In genomic region chr12:116590561-116590960, GRCh38 we compare ENCODE assay signal across 16 cellular contexts. TPM values are rescaled to one million over a fixed set of nuclear protein-coding genes. Genes with fewer than 3 reads are reported as not detected.
DNase-seq lines count a peak whose midpoint lies in the region; TF ChIP-seq lines count a peak whose summit lies in the region.
"Had no signal": no experiment of that assay in that cellular context is flagged by ENCODE, and none has a peak within 500 bp of the region (broad histone marks: within the 10 kb centered on the region; RNA-seq: fewer than 3 reads in every experiment).

No MANE protein-coding gene starts in this region.

- no peaks in the 10 kb centered on the region for H3K79me2 ChIP-seq in mammary epithelial cell (ENCODE audit: insufficient read depth, low read length)

- no peaks in the 10 kb centered on the region for H3K9me3 ChIP-seq in mammary epithelial cell (replicated peaks; ENCODE audit: insufficient read depth, low read length)
- no peaks in the 10 kb centered on the region for H3K9me3 ChIP-seq in prostate gland
- H3K9me3 ChIP-seq: body of pancreas had no signal

- TF ChIP-seq CTCF in mammary epithelial cell (conservative IDR thresholded peaks at IDR 0.05 in 1 of 2, IDR thresholded peaks at IDR 0.05 in 1 of 2; ENCODE audit: extremely low read depth in 1 of 2, insufficient read depth in 1 of 2, low read depth in 1 of 2, low read length in 2 of 2) (peak in 1 of 2 donors; percentile 8), endothelial cell (IDR thresholded peaks at IDR 0.05; ENCODE audit: unreplicated experiment) (no peak), prostate gland (IDR thresholded peaks at IDR 0.05) (no peak)

- BruUV-seq in mammary epithelial cell (replicated peaks; lab: Mats Ljungman, UMichigan), result no TSS peak

- dilution Hi-C loops in mammary epithelial cell (cut with HindIII; ENCODE audit: low sequenced_read_pairs), result no loop called here

- CTCF ChIA-PET in mammary epithelial cell (lab: Charles Lee; ENCODE audit: low non-redundant PET), result no interaction called here

- in situ Hi-C loops in mammary epithelial cell (cut with MboI; ENCODE audit: low sequenced_read_pairs in 2 of 2), result no loop called here

- H4K20me1 ChIP-seq in mammary epithelial cell (ENCODE audit: insufficient read depth, low read length), result no peaks in the 10 kb centered on the region

- no peak overlapping the region for H3K9ac ChIP-seq in mammary epithelial cell (ENCODE audit: insufficient read depth, low read length)

- no peak for TF ChIP-seq POLR2A in prostate gland (IDR thresholded peaks at IDR 0.05)

- intact Hi-C loops in mammary epithelial cell (cut with micrococcal nuclease) (loop anchor here (10.0 kb wide), 1 partner anchor 136 kb away; no protein-coding TSS in a partner anchor), prostate gland (cut with DNase I) (no loop called here)

- no peak overlapping the region for H2AFZ ChIP-seq in mammary epithelial cell (ENCODE audit: low read depth, low read length)

- H3K4me1 Mint-ChIP-seq in endothelial cell (ENCODE audit: unreplicated experiment), result peaks cover 4% of the 10 kb centered on the region

- no peak overlapping the region for H3K27ac Mint-ChIP-seq in endothelial cell (ENCODE audit: unreplicated experiment)
- H3K27ac Mint-ChIP-seq: activated CD4-positive, alpha-beta memory T cell treated with anti-CD3 and anti-CD28 coated beads for 36 hours had no signal

- peak; percentile 68 for DNase-seq in A172 (ENCODE audit: low spot score)
- peak; percentile 38 for DNase-seq in ELR (ENCODE audit: low read depth)
- DNase-seq in NCI-H69 (lab: John Stamatoyannopoulos, UW), result peak; percentile 47
- peak; percentile 18 for DNase-seq in mammary epithelial cell
- no peak for DNase-seq in endothelial cell (ENCODE audit: low spot score)
- DNase-seq in T-helper 9 cell, result no peak
- no peak for DNase-seq in GM19240 (ENCODE audit: insufficient read length, low spot score)
- no peak for DNase-seq in prostate gland (ENCODE audit: low spot score)
- DNase-seq: activated CD4-positive, alpha-beta memory T cell treated with anti-CD3 and anti-CD28 coated beads for 36 hours; activated effector memory CD4-positive, alpha-beta T cell treated with Interleukin-2 at 50 U/mL for 16 hours; body of pancreas; effector memory CD4-positive, alpha-beta T cell; H7; NCI-H2029 treated with DMSO at 0.1 percent for 48 hours; T-helper 2 cell had no signal

- H3K27ac ChIP-seq in mammary epithelial cell (ENCODE audit: insufficient read depth, low read depth, low read length) (no peak overlapping the region), prostate gland (no peak overlapping the region)
- H3K27ac ChIP-seq: body of pancreas had no signal

- H3K36me3 ChIP-seq in mammary epithelial cell (ENCODE audit: insufficient read depth, low read length) (no peaks in the 10 kb centered on the region), prostate gland (no peaks in the 10 kb centered on the region)

- no peaks in the 10 kb centered on the region for H3K9me3 Mint-ChIP-seq in endothelial cell (ENCODE audit: unreplicated experiment)
- H3K9me3 Mint-ChIP-seq: activated CD4-positive, alpha-beta memory T cell treated with anti-CD3 and anti-CD28 coated beads for 36 hours had no signal

- 10% methylated on average over 1 of the region's 1 CpG for WGBS in mammary epithelial cell (ENCODE audit: low coverage, missing lambda C conversion rate)
- WGBS in prostate gland, result 33% methylated on average over 1 of the region's 1 CpG

- no peak overlapping the region for H3K4me3 ChIP-seq in mammary epithelial cell (replicated peaks in 1 of 3; ENCODE audit: insufficient read depth in 1 of 3, low read depth in 2 of 3, low read length in 3 of 3)
- H3K4me3 ChIP-seq in prostate gland, result no peak overlapping the region
- H3K4me3 ChIP-seq: body of pancreas had no signal

- H3K36me3 Mint-ChIP-seq in endothelial cell (ENCODE audit: low read depth, unreplicated experiment), result no peaks in the 10 kb centered on the region
- H3K36me3 Mint-ChIP-seq: activated CD4-positive, alpha-beta memory T cell treated with anti-CD3 and anti-CD28 coated beads for 36 hours had no signal

- H3K4me1 ChIP-seq in mammary epithelial cell (ENCODE audit: insufficient read depth, low read length) (no peaks in the 10 kb centered on the region), prostate gland (replicated peaks) (no peaks in the 10 kb centered on the region)

- H3K4me2 ChIP-seq in mammary epithelial cell (ENCODE audit: insufficient read depth, low read depth, low read length), result no peak overlapping the region

- H3K27me3 ChIP-seq in mammary epithelial cell (ENCODE audit: insufficient read depth, low read length) (no peaks in the 10 kb centered on the region), prostate gland (replicated peaks; ENCODE audit: insufficient read depth) (no peaks in the 10 kb centered on the region)
- H3K27me3 ChIP-seq: body of pancreas had no signal

- H3K27me3 Mint-ChIP-seq in endothelial cell (ENCODE audit: unreplicated experiment), result no peaks in the 10 kb centered on the region
- H3K27me3 Mint-ChIP-seq: activated CD4-positive, alpha-beta memory T cell treated with anti-CD3 and anti-CD28 coated beads for 36 hours had no signal

- no peak overlapping the region for H3K4me3 Mint-ChIP-seq in endothelial cell (ENCODE audit: unreplicated experiment)
- H3K4me3 Mint-ChIP-seq: activated CD4-positive, alpha-beta memory T cell treated with anti-CD3 and anti-CD28 coated beads for 36 hours had no signal

RNA-seq across cellular contexts. Expression of gene MAP1LC3B2, which starts 31.4 kb away (rescaled TPM):
- total RNA-seq in A172 (2014; rRNA removed; shearing (Covaris generic)), result 1.8 TPM in 1 of 2 replicates, not detected in the other
- total RNA-seq in mammary epithelial cell (1 to 10 TPM; 1.5 to 2.9 TPM), endothelial cell (ENCODE audit: unreplicated experiment) (not detected), prostate gland (1 to 10 TPM in 1 of 2 donors, not detected in 1; 1.6 TPM)
- polyA plus RNA-seq in mammary epithelial cell, result 1.2 TPM
- 5.3 TPM for polyA minus RNA-seq in mammary epithelial cell
- total RNA-seq: body of pancreas, H7, urinary bladder had no signal

Comparison
In these comparisons a context has a peak if more than half of its experiments do, and no peak if none do; other contexts are left out.
1. DNase-seq: peak in A172 (single experiment), ELR (single experiment), NCI-H69 (single experiment) and mammary epithelial cell (single experiment); none in endothelial cell (single experiment), T-helper 9 cell (single experiment), GM19240 (single experiment) and prostate gland (single experiment).